In genomic region chr1:234644928-234645327, GRCh38 we compare ENCODE assay signal across 20 cellular contexts.
"Had no signal": no experiment of that assay in that cellular context is flagged by ENCODE, and none has a peak within 500 bp of the region (broad histone marks: within the 10 kb centered on the region; RNA-seq: fewer than 3 reads in every experiment).

No MANE protein-coding gene starts in this region.

- H3K9me3 ChIP-seq: ascending aorta, gastrocnemius medialis, left lung, tibial artery had no signal

- H3K27me3 Mint-ChIP-seq: activated T-cell treated with anti-CD3 and anti-CD28 coated beads, Interleukin-2, amount 50 U/mL, for 24 hours; central memory CD8-positive, alpha-beta T cell; T-cell had no signal

- H3K9me3 Mint-ChIP-seq: central memory CD8-positive, alpha-beta T cell had no signal

- DNase-seq: activated CD4-positive, alpha-beta T cell treated with anti-CD3 and anti-CD28 coated beads, Interleukin-2, amount 10 ng/mL, durations not matched to agents 7 days and 5 days; activated CD8-positive, alpha-beta T cell treated with anti-CD3 and anti-CD28 coated beads, Interleukin-2, amount 10 ng/mL, durations not matched to agents 7 days and 5 days; activated naive CD4-positive, alpha-beta T cell treated with anti-CD3 and anti-CD28 coated beads for 36 hours; activated T-cell treated with anti-CD3 and anti-CD28 coated beads, Interleukin-2, amount 50 U/mL, for 24 hours; effector CD4-positive, alpha-beta T cell; gastrocnemius medialis; head of caudate nucleus; kidney; left lung; naive thymus-derived CD8-positive, alpha-beta T cell; retina; stimulated activated naive B cell treated with anti-CD40 and anti-IgM and Interleukin-4, amounts not matched to agents 10 μg/mL and 1 μg/mL and 100 μg/mL, for 72 hours; substantia nigra; T-cell; T-helper 9 cell; tibial artery had no signal

- H3K36me3 ChIP-seq: ascending aorta, gastrocnemius medialis, left lung, tibial artery had no signal

- H3K4me1 Mint-ChIP-seq: central memory CD8-positive, alpha-beta T cell had no signal

- H3K27me3 ChIP-seq: ascending aorta, gastrocnemius medialis, left lung, tibial artery had no signal

- H3K27ac Mint-ChIP-seq: activated CD4-positive, alpha-beta T cell treated with anti-CD3 and anti-CD28 coated beads, Interleukin-2, amount 10 ng/mL, durations not matched to agents 7 days and 5 days; activated CD8-positive, alpha-beta T cell treated with anti-CD3 and anti-CD28 coated beads, Interleukin-2, amount 10 ng/mL, durations not matched to agents 7 days and 5 days; activated naive CD4-positive, alpha-beta T cell treated with anti-CD3 and anti-CD28 coated beads for 36 hours; activated T-cell treated with anti-CD3 and anti-CD28 coated beads, Interleukin-2, amount 50 U/mL, for 24 hours; memory B cell; stimulated activated naive B cell treated with anti-CD40 and anti-IgM and Interleukin-4, amounts not matched to agents 10 μg/mL and 1 μg/mL and 100 μg/mL, for 72 hours; T-cell had no signal

- H3K4me3 Mint-ChIP-seq: activated CD4-positive, alpha-beta T cell treated with anti-CD3 and anti-CD28 coated beads, Interleukin-2, amount 10 ng/mL, durations not matched to agents 7 days and 5 days; activated CD8-positive, alpha-beta T cell treated with anti-CD3 and anti-CD28 coated beads, Interleukin-2, amount 10 ng/mL, durations not matched to agents 7 days and 5 days; activated naive CD4-positive, alpha-beta T cell treated with anti-CD3 and anti-CD28 coated beads for 36 hours; activated T-cell treated with anti-CD3 and anti-CD28 coated beads, Interleukin-2, amount 50 U/mL, for 24 hours; central memory CD8-positive, alpha-beta T cell; memory B cell; naive thymus-derived CD8-positive, alpha-beta T cell; stimulated activated naive B cell treated with anti-CD40 and anti-IgM and Interleukin-4, amounts not matched to agents 10 μg/mL and 1 μg/mL and 100 μg/mL, for 72 hours; T-cell had no signal

- H3K27ac ChIP-seq: ascending aorta, gastrocnemius medialis, tibial artery had no signal

- H3K36me3 Mint-ChIP-seq: stimulated activated naive B cell treated with anti-CD40 and anti-IgM and Interleukin-4, amounts not matched to agents 10 μg/mL and 1 μg/mL and 100 μg/mL, for 72 hours; T-cell had no signal

- ATAC-seq: activated CD8-positive, alpha-beta T cell treated with anti-CD3 and anti-CD28 coated beads, Interleukin-2, amount 10 ng/mL, durations not matched to agents 7 days and 5 days; left lung; naive thymus-derived CD8-positive, alpha-beta T cell; stimulated activated naive B cell treated with anti-CD40 and anti-IgM and Interleukin-4, amounts not matched to agents 10 μg/mL and 1 μg/mL and 100 μg/mL, for 72 hours; T-cell had no signal

- H3K4me1 ChIP-seq: ascending aorta, gastrocnemius medialis, tibial artery had no signal

- H3K4me3 ChIP-seq: ascending aorta, coronary artery, gastrocnemius medialis, left lung, tibial artery had no signal
